In the genomic region with DNA sequence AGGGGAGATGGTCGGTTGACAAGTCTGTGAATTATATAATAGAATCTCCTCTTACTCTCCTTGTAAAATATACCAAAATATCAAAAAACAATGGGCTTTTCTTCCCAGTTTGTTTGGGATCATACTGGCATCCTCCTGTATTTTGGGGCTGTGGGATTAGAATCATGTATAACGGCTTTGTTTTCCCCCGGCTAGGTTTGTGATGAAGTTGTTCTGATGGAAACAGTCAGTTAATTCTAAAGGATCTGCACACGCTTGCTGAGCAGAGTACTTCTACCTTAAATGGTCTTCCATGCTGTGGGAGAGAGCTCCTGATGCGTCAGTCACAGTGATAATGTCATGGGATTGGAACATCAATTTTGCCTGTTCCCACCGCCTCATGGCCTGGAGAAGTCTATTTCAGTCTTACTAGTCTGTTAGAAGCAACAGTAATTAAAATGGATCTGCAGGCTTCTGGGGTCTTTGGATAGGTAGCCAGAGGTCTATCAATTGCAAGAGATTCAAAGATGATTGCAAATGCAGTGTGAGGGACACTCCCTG, we compare ENCODE assay signal across 25 cellular contexts.
"Had no signal": no experiment of that assay in that cellular context is flagged by ENCODE, and none has a peak within 500 bp of the region (broad histone marks: within the 10 kb centered on the region; RNA-seq: fewer than 3 reads in every experiment).

No MANE protein-coding gene starts in this region.

- H3K9me3 Mint-ChIP-seq: naive thymus-derived CD8-positive, alpha-beta T cell; nephron; neural crest cell; stimulated activated naive B cell treated with anti-CD40 and anti-IgM and Interleukin-4, amounts not matched to agents 10 μg/mL and 1 μg/mL and 100 μg/mL, for 72 hours had no signal

- ATAC-seq: naive thymus-derived CD8-positive, alpha-beta T cell; pancreas; psoas muscle; stimulated activated naive B cell treated with anti-CD40 and anti-IgM and Interleukin-4, amounts not matched to agents 10 μg/mL and 1 μg/mL and 100 μg/mL, for 72 hours; stimulated activated naive CD8-positive, alpha-beta T cell treated with anti-CD3 and anti-CD28 coated beads, Interleukin-15, Interleukin-2, amounts not matched to agents 100 U/mL and 50 U/mL, for 24 hours had no signal

- H3K4me3 Mint-ChIP-seq: naive thymus-derived CD8-positive, alpha-beta T cell; nephron; neural crest cell; stimulated activated naive B cell treated with anti-CD40 and anti-IgM and Interleukin-4, amounts not matched to agents 10 μg/mL and 1 μg/mL and 100 μg/mL, for 72 hours had no signal

- H3K9me3 ChIP-seq: left ventricle myocardium inferior, pancreas, psoas muscle, right lobe of liver, stomach, testis, thyroid gland, transverse colon, upper lobe of left lung, vagina had no signal

- H3K4me1 Mint-ChIP-seq: neural crest cell had no signal

- H3K36me3 ChIP-seq: left ventricle myocardium inferior, pancreas, right lobe of liver, stomach, thyroid gland, transverse colon, upper lobe of left lung, vagina had no signal

- H3K27ac ChIP-seq: hepatocyte, pancreas, psoas muscle, right lobe of liver, testis, thyroid gland, transverse colon, upper lobe of left lung, vagina had no signal

- DNase-seq: islet precursor cell; left ventricle myocardium inferior; naive thymus-derived CD8-positive, alpha-beta T cell; nucleus accumbens; pancreas; posterior cingulate gyrus; psoas muscle; right lobe of liver; stimulated activated CD4-positive, alpha-beta T cell treated with anti-CD3 and anti-CD28 coated beads, Interleukin-1b, Interleukin-23, amount 100 ng/mL, for 48 hours; stimulated activated CD4-positive, alpha-beta T cell treated with anti-CD3 and anti-CD28 coated beads, Interleukin-2, amount 100 ng/mL, for 48 hours; stimulated activated CD4-positive, alpha-beta T cell treated with anti-CD3 and anti-CD28 coated beads, Interleukin-4, amount 100 ng/mL, for 4 hours; stimulated activated CD8-positive, alpha-beta memory T cell treated with anti-CD3 and anti-CD28 coated beads, Interleukin-4, amount 100 ng/mL, for 48 hours; stimulated activated naive B cell treated with anti-CD40 and anti-IgM and Interleukin-4, amounts not matched to agents 10 μg/mL and 1 μg/mL and 100 μg/mL, for 72 hours; stimulated activated naive CD8-positive, alpha-beta T cell treated with anti-CD3 and anti-CD28 coated beads, Interleukin-15, Interleukin-2, amounts not matched to agents 100 U/mL and 50 U/mL, for 24 hours; stomach; testis; thyroid gland; transverse colon; upper lobe of left lung had no signal

- H3K27me3 Mint-ChIP-seq: naive thymus-derived CD8-positive, alpha-beta T cell; stimulated activated naive B cell treated with anti-CD40 and anti-IgM and Interleukin-4, amounts not matched to agents 10 μg/mL and 1 μg/mL and 100 μg/mL, for 72 hours had no signal

- H3K4me3 ChIP-seq: hepatocyte, left ventricle myocardium inferior, lung, pancreas, psoas muscle, right lobe of liver, smooth muscle cell, stomach, testis, thyroid gland, transverse colon, upper lobe of left lung, vagina had no signal

- H3K27me3 ChIP-seq: hepatocyte, pancreas, right lobe of liver, stomach, testis, thyroid gland, transverse colon, upper lobe of left lung, vagina had no signal

- H3K4me1 ChIP-seq: pancreas, testis, transverse colon had no signal

- H3K36me3 Mint-ChIP-seq: naive thymus-derived CD8-positive, alpha-beta T cell had no signal
